ENCODE assay signal across 9 cellular contexts in the genomic region with DNA sequence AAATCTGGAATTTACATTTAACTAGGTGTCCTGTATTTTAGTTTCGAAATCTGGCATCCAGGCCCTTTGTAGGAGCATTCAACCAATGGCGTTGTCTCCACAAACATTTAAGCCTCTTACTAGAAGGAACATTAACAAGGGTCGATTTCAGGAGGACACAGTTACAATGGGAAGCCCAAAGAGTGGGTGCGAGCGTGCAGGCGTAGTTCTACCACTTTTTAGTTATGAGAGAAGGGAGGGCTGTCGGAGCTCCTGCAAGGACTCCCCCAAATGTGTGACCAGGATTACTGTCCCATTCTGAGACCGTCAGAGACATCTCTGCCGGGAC. TPM values are rescaled to one million over a fixed set of nuclear protein-coding genes. Genes with fewer than 3 reads are reported as not detected.
DNase-seq lines count a peak whose midpoint lies in the region; ATAC-seq, FAIRE-seq and TF ChIP-seq lines count a peak whose summit lies in the region.
"Had no signal": no experiment of that assay in that cellular context is flagged by ENCODE, and none has a peak within 500 bp of the region (broad histone marks: within the 10 kb centered on the region; RNA-seq: fewer than 3 reads in every experiment).

No MANE protein-coding gene starts in this region.

- no peak overlapping the region for H3K23ac ChIP-seq in H1 (ENCODE audit: insufficient read length)

- H3K14ac ChIP-seq in H1 (ENCODE audit: insufficient read length): no peak overlapping the region

- H2BK12ac ChIP-seq in H1 (ENCODE audit: low read depth, low read length): no peak overlapping the region; the same call in 1 of the 2 replicates

- H2AK5ac ChIP-seq in H1 (ENCODE audit: low read depth, low read length): no peak overlapping the region

- peaks cover 0 to 4% of the 10 kb centered on the region in 2 experiments for H4K20me1 ChIP-seq in H1 (replicated peaks in 1 of 2; ENCODE audit: control insufficient read depth in 1 of 2, insufficient read depth in 2 of 2, low read length in 2 of 2)

- H3K27me3 ChIP-seq in H1 (replicated peaks in 1 of 4; ENCODE audit: control insufficient read depth in 3 of 4, extremely low read depth in 1 of 4, insufficient read depth in 3 of 4, low read length in 3 of 4): no peaks in the 10 kb centered on the region

- no peak overlapping the region; the same call in 1 of the 2 replicates for H3K27ac ChIP-seq in H1 (ENCODE audit: low read depth, low read length)

- peak overlapping the region in 3 of 4 experiments; percentile 25 to 82 (median 69); a peak in 5 of 7 replicates for H3K9ac ChIP-seq in H1 (replicated peaks in 1 of 4; ENCODE audit: extremely low read depth in 1 of 4, low read depth in 3 of 4, low read length in 3 of 4)

- H4K91ac ChIP-seq in H1 (replicated peaks; ENCODE audit: insufficient read length, low read length): no peak overlapping the region

- ATAC-seq in natural killer cell: peak; percentile 16 to 32 (median 16)

- H3K4me3 Mint-ChIP-seq in natural killer cell: peak overlapping the region; percentile 97

- no peak for TF ChIP-seq CTCF in NB4 (IDR thresholded peaks at IDR 0.05; ENCODE audit: low read depth, low read length)
- TF ChIP-seq CTCF in H1 (IDR thresholded peaks at IDR 0.05; ENCODE audit: control extremely low read depth in 1 of 3, insufficient read depth in 1 of 3, low read depth in 1 of 3, low read length in 3 of 3): no peak
- TF ChIP-seq CTCF in natural killer cell (IDR thresholded peaks at IDR 0.05): no peak
- no peak for TF ChIP-seq CTCF in GM10266 (IDR thresholded peaks at IDR 0.05; ENCODE audit: control insufficient read depth, insufficient read depth, low read depth, missing control alignments)

- no peak for TF ChIP-seq RAD21 in H1 (IDR thresholded peaks at IDR 0.05 in 1 of 2, conservative IDR thresholded peaks at IDR 0.05 in 1 of 2; ENCODE audit: low read depth in 2 of 2, low read length in 2 of 2)

- no peaks in the 10 kb centered on the region for H3K36me3 Mint-ChIP-seq in natural killer cell

- no peak overlapping the region for H4K8ac ChIP-seq in H1 (ENCODE audit: extremely low read depth, insufficient read depth, low read length)

- H3K4me1 ChIP-seq in H1 (replicated peaks in 1 of 4; ENCODE audit: control insufficient read depth in 3 of 4, insufficient read depth in 4 of 4, low read length in 3 of 4): peaks cover 2 to 10% (median 6%) of the 10 kb centered on the region in 4 experiments; a peak in 5 of 7 replicates

- H3K9me3 ChIP-seq in H1 (ENCODE audit: insufficient read depth in 2 of 2, low read depth in 1 of 2, low read length in 1 of 2): no peaks in the 10 kb centered on the region

- TF ChIP-seq EP300 in H1 (IDR thresholded peaks at IDR 0.05; ENCODE audit: borderline replicate concordance in 1 of 2, low read depth in 2 of 2, low read length in 2 of 2): no peak

- peaks cover 21 to 30% of the 10 kb centered on the region in 2 donors for H3K27me3 Mint-ChIP-seq in natural killer cell (ENCODE audit: low read depth in 2 of 2)

- intact Hi-C loops in natural killer cell (cut with micrococcal nuclease): loop anchor here (1.0 kb wide), 1 partner anchor 8 kb away; the partner anchor contains the start of gene DAD1

- H3K79me2 ChIP-seq in H1 (ENCODE audit: control insufficient read depth in 1 of 2, insufficient read depth in 2 of 2, low read length in 2 of 2): peaks cover 3 to 17% of the 10 kb centered on the region in 2 experiments

- H2BK5ac ChIP-seq in H1 (ENCODE audit: low read depth, low read length): peak overlapping the region; percentile 75

- H3K56ac ChIP-seq in H1 (replicated peaks; ENCODE audit: insufficient read length, low read depth, low read length): no peak overlapping the region

- H3K18ac ChIP-seq in H1 (ENCODE audit: extremely low read depth, low read length): no peak overlapping the region

- H3K4me1 Mint-ChIP-seq in natural killer cell: peaks cover 43 to 44% of the 10 kb centered on the region in 2 donors

- FAIRE-seq in H1 (lab: Jason Lieb, UNC): no peak

- DNase-seq in NCI-H82 (lab: John Stamatoyannopoulos, UW) (peak; percentile 24), NCI-H82 treated with DMSO at 0.1 percent for 48 hours (lab: John Stamatoyannopoulos, UW; ENCODE audit: unreplicated experiment) (no peak), NB4 (ENCODE audit: low read depth) (no peak), H1 (ENCODE audit: low read depth in 1 of 2, low spot score in 2 of 2) (no peak), natural killer cell (no peak), GM10266 (ENCODE audit: extremely low spot score) (no peak), iPS-NIHi7 (ENCODE audit: extremely low spot score) (no peak), occipital lobe (lab: John Stamatoyannopoulos, UW) (no peak)

- peak overlapping the region; percentile 98 for H2AFZ ChIP-seq in H1 (ENCODE audit: low read length)

- H3K4me3 ChIP-seq in NB4 (ENCODE audit: low read depth, low read length): peak overlapping the region; percentile 59
- H3K4me3 ChIP-seq in H1 (ENCODE audit: extremely low read depth in 1 of 4, insufficient read depth in 2 of 4, low read depth in 3 of 4, low read length in 4 of 4): peak overlapping the region; percentile 68 to 99 (median 84)

- no peak overlapping the region for H4K5ac ChIP-seq in H1 (ENCODE audit: insufficient read length, low read depth, low read length)

- POLR2A ChIA-PET in H1 (lab: Charles Lee; ENCODE audit: partially characterized antibody): interaction anchor here (0.5 to 2.7 kb wide), 7 partner anchors 8 to 359 kb away, joined by 3 to 22 read pairs (median 5); partner anchors contain the start of genes DAD1, HAUS4 and OXA1L

- peak overlapping the region; percentile 67 to 79 for H3K4me2 ChIP-seq in H1 (ENCODE audit: insufficient read depth in 1 of 2, low read depth in 2 of 2, low read length in 2 of 2)

- CTCF ChIA-PET in H1 (lab: Charles Lee; ENCODE audit: partially characterized antibody): interaction anchor here (1.2 to 5.2 kb wide), 7 partner anchors 8 to 222 kb away, joined by 3 to 29 read pairs (median 7); partner anchors contain the start of gene DAD1

- peaks cover 4% of the 10 kb centered on the region; the same call in 1 of the 2 replicates for H3K23me2 ChIP-seq in H1 (ENCODE audit: low read depth, low read length)

- H2BK20ac ChIP-seq in H1 (ENCODE audit: low read length): no peak overlapping the region

- no peak overlapping the region for H3K4ac ChIP-seq in H1 (replicated peaks; ENCODE audit: insufficient read length, low read depth, low read length)

- no peaks in the 10 kb centered on the region for H3K9me3 Mint-ChIP-seq in natural killer cell

- peaks cover 4 to 13% (median 12%) of the 10 kb centered on the region in 4 experiments for H3K36me3 ChIP-seq in H1 (ENCODE audit: control insufficient read depth in 2 of 4, insufficient read depth in 4 of 4, low read length in 3 of 4)

- 0 out of 2 replicates have a peak overlapping the region, but pooled peaks have one; percentile 54 for H2BK15ac ChIP-seq in H1 (ENCODE audit: low read length)

- no peak for TF ChIP-seq POLR2A in NB4 (IDR thresholded peaks at IDR 0.05; ENCODE audit: extremely low read depth, insufficient read length)
- TF ChIP-seq POLR2A in H1 (IDR thresholded peaks at IDR 0.05; ENCODE audit: control extremely low read depth in 1 of 2, low read depth in 2 of 2, low read length in 2 of 2): no peak

- H3K79me1 ChIP-seq in H1 (ENCODE audit: low read depth, low read length): peaks cover 3% of the 10 kb centered on the region; the same call in 1 of the 2 replicates

- no peak overlapping the region for H2BK120ac ChIP-seq in H1 (replicated peaks; ENCODE audit: low read depth, low read length)

- WGBS in H1 (ENCODE audit: extremely low coverage in 1 of 2, insufficient coverage in 1 of 2, insufficient read length in 1 of 2, insufficient replicate concordance in 2 of 2, low coverage in 1 of 2, low lambda C conversion rate in 2 of 2, missing lambda C conversion rate in 1 of 2), 2 experiments: 18% methylated on average over 9 of the region's 9 CpGs; no CpG with 5 or more reads in 1 of the 2 experiments

- H3K27ac Mint-ChIP-seq in natural killer cell: peak overlapping the region; percentile 88 to 96

TF ChIP-seq in H1, 55 proteins besides CTCF, POLR2A, EP300 and RAD21 (continues in another document):
- TF ChIP-seq SIRT6 (IDR thresholded peaks at IDR 0.05; ENCODE audit: low read length) (no peak), SP2 (IDR thresholded peaks at IDR 0.05; ENCODE audit: low read length) (no peak), POLR2AphosphoS5 (IDR thresholded peaks at IDR 0.05; ENCODE audit: low read depth, low read length) (no peak), MAFK (IDR thresholded peaks at IDR 0.05; ENCODE audit: low read depth, low read length) (no peak)

RNA-seq across cellular contexts. Expression of gene ABHD4, which starts 0.4 kb away (rescaled TPM):
- 32.4 and 37.1 TPM in 2 replicates for total RNA-seq in H1 (2021; fragmentation: NEBNext Ultra II Directional; extraction: Animal tissue kit (Norgen Biotek cat#: 25700))
- polyA plus RNA-seq in H1 (2011; rRNA removed): 40.6 and 42.9 TPM in 2 replicates
- polyA plus RNA-seq in H1 (2011; cell fraction: cytosol; rRNA removed): 33.3 TPM
- polyA plus RNA-seq in H1 (2011; cell fraction: nucleus; rRNA removed): 39.0 TPM
- 21.3 to 29.2 TPM (median 25.0 TPM) in 4 replicates for polyA plus RNA-seq in H1 (2012, experiment 1 of 2)
- 25.7 TPM for polyA plus RNA-seq in H1 (2012, experiment 2 of 2)
- 25.1 TPM for polyA plus RNA-seq in H1 (2013, experiment 1 of 2)
- polyA plus RNA-seq in H1 (2013, experiment 2 of 2): 26.5 TPM
- 34.9 and 36.6 TPM in 2 replicates for polyA minus RNA-seq in H1 (2011; rRNA and poly(A)+ RNA removed)
- 12.8 TPM for polyA minus RNA-seq in H1 (2011; cell fraction: cytosol; rRNA and poly(A)+ RNA removed)
- polyA minus RNA-seq in H1 (2011; cell fraction: nucleus; rRNA and poly(A)+ RNA removed): 22.9 TPM
- total RNA-seq in natural killer cell (10 to 100 TPM; 29.7 to 39.3 (median 30.2) TPM), occipital lobe (3.4 TPM)

RNA-seq across cellular contexts. Expression of gene DAD1, which starts 8.7 kb away (rescaled TPM):
- total RNA-seq in H1 (2021; fragmentation: NEBNext Ultra II Directional; extraction: Animal tissue kit (Norgen Biotek cat#: 25700)): 131 and 133 TPM in 2 replicates
- polyA plus RNA-seq in H1 (2011; rRNA removed): 433 and 440 TPM in 2 replicates
- 275 TPM for polyA plus RNA-seq in H1 (2011; cell fraction: cytosol; rRNA removed)
- polyA plus RNA-seq in H1 (2011; cell fraction: nucleus; rRNA removed): 98.3 TPM
- polyA plus RNA-seq in H1 (2012, experiment 1 of 2): 143 to 165 TPM (median 156 TPM) in 4 replicates
- polyA plus RNA-seq in H1 (2012, experiment 2 of 2): 219 TPM
- polyA plus RNA-seq in H1 (2013, experiment 1 of 2): 197 TPM
- 233 TPM for polyA plus RNA-seq in H1 (2013, experiment 2 of 2)
- 101 and 159 TPM in 2 replicates for polyA minus RNA-seq in H1 (2011; rRNA and poly(A)+ RNA removed)
- 50.4 TPM for polyA minus RNA-seq in H1 (2011; cell fraction: cytosol; rRNA and poly(A)+ RNA removed)
- 34.9 TPM for polyA minus RNA-seq in H1 (2011; cell fraction: nucleus; rRNA and poly(A)+ RNA removed)
- total RNA-seq in natural killer cell: 10 to 100 TPM; 79.5 to 97.9 (median 92.8) TPM
- 72.5 TPM for total RNA-seq in occipital lobe

RNA-seq across cellular contexts. Expression of gene OR6J1, which starts 46.4 kb away (rescaled TPM):
- not detected in 2 replicates for total RNA-seq in H1 (2021; fragmentation: NEBNext Ultra II Directional; extraction: Animal tissue kit (Norgen Biotek cat#: 25700))
- polyA plus RNA-seq in H1 (2011; rRNA removed): not detected in 2 replicates
- polyA plus RNA-seq in H1 (2011; cell fraction: cytosol; rRNA removed): not detected
- polyA plus RNA-seq in H1 (2011; cell fraction: nucleus; rRNA removed): not detected
- polyA plus RNA-seq in H1 (2012, experiment 1 of 2): not detected in 4 replicates
- not detected for polyA plus RNA-seq in H1 (2012, experiment 2 of 2)
- not detected for polyA plus RNA-seq in H1 (2013, experiment 1 of 2)
- polyA plus RNA-seq in H1 (2013, experiment 2 of 2): not detected
- polyA minus RNA-seq in H1 (2011; rRNA and poly(A)+ RNA removed): not detected in 2 replicates
- polyA minus RNA-seq in H1 (2011; cell fraction: cytosol; rRNA and poly(A)+ RNA removed): not detected
- polyA minus RNA-seq in H1 (2011; cell fraction: nucleus; rRNA and poly(A)+ RNA removed): not detected
- total RNA-seq in natural killer cell (not detected), occipital lobe (not detected)
- polyA plus RNA-seq: adipose tissue had no signal
